In genomic region chr17:60422162-60422665, GRCh38 we compare ENCODE assay signal across 9 cellular contexts. TPM values are rescaled to one million over a fixed set of nuclear protein-coding genes. Genes with fewer than 3 reads are reported as not detected.
DNase-seq lines count a peak whose midpoint lies in the region; ATAC-seq and TF ChIP-seq lines count a peak whose summit lies in the region.
"Had no signal": no experiment of that assay in that cellular context is flagged by ENCODE, and none has a peak within 500 bp of the region (broad histone marks: within the 10 kb centered on the region; RNA-seq: fewer than 3 reads in every experiment).

Gene CHCT1 (plus strand): TSS chr17:60422489. CDS start chr17:60422593, 104 bp downstream.

- in situ Hi-C loops in ACHN (cut with HindIII; ENCODE audit: low pct_ligation_motif_present, low pct_unique_long_range_greater_than_20kb, low sequenced_read_pairs): no loop called here

- H3K27me3 Mint-ChIP-seq in activated CD4-positive, alpha-beta T cell treated with anti-CD3 and anti-CD28 coated beads for 36 hours: no peaks in the 10 kb centered on the region

- H3K4me1 Mint-ChIP-seq in activated CD4-positive, alpha-beta T cell treated with anti-CD3 and anti-CD28 coated beads for 36 hours: peaks cover 9% of the 10 kb centered on the region

- H3K4me3 Mint-ChIP-seq in activated CD4-positive, alpha-beta T cell treated with anti-CD3 and anti-CD28 coated beads for 36 hours: peak within 1 kb of the TSS; percentile 61

- peak within 1 kb of the TSS in 1 of 4 donors; percentile 24 for H3K27ac ChIP-seq in body of pancreas
- H3K27ac ChIP-seq in right lobe of liver: peak within 1 kb of the TSS in 1 of 3 donors; percentile 49
- peak within 1 kb of the TSS; percentile 19 to 46 for H3K27ac ChIP-seq in tibial artery
- H3K27ac ChIP-seq: C4-2B had no signal

- CTCF ChIA-PET in activated CD4-positive, alpha-beta T cell treated with anti-CD3 and anti-CD28 coated beads for 36 hours (lab: Charles Lee): interaction anchor here (0.6 to 0.9 kb wide), 5 partner anchors 21 to 282 kb away, joined by 3 to 4 read pairs (median 3); no protein-coding TSS in a partner anchor

- no peaks in the 10 kb centered on the region for H3K36me3 ChIP-seq in body of pancreas (replicated peaks in 1 of 2; ENCODE audit: insufficient read depth in 1 of 2, low read depth in 2 of 2)
- H3K36me3 ChIP-seq in right lobe of liver: no peaks in the 10 kb centered on the region
- no peaks in the 10 kb centered on the region for H3K36me3 ChIP-seq in tibial artery

- TF ChIP-seq CTCF in body of pancreas (IDR thresholded peaks at IDR 0.05) (no peak), right lobe of liver (IDR thresholded peaks at IDR 0.05) (no peak), tibial artery (IDR thresholded peaks at IDR 0.05) (no peak)

- DNase-seq in activated CD4-positive, alpha-beta T cell treated with anti-CD3 and anti-CD28 coated beads for 36 hours: no peak
- no peak for DNase-seq in activated CD4-positive, alpha-beta T cell treated with anti-CD3 and anti-CD28 coated beads for 48 hours
- DNase-seq in body of pancreas (no peak), right lobe of liver (no peak), tibial artery (no peak), ACHN (no peak), GF-D8 (lab: John Stamatoyannopoulos, UW) (no peak), NCI-H748 treated with DMSO at 0.1 percent for 48 hours (lab: John Stamatoyannopoulos, UW) (no peak)

- intact Hi-C loops in activated CD4-positive, alpha-beta T cell treated with anti-CD3 and anti-CD28 coated beads for 36 hours (cut with DNase I, micrococcal nuclease): loop anchor here in 1 of 2 experiments (5.0 kb wide), 1 partner anchor 280 kb away; no protein-coding TSS in a partner anchor
- intact Hi-C loops in body of pancreas (cut with DNase I) (loop anchor here (10.0 kb wide), 1 partner anchor 317 kb away; no protein-coding TSS in a partner anchor), right lobe of liver (cut with DNase I) (no loop called here), tibial artery (cut with DNase I; ENCODE audit: low total_unique reads) (loop anchor here (10.0 kb wide), 1 partner anchor 317 kb away; no protein-coding TSS in a partner anchor)

- peak within 1 kb of the TSS; percentile 72 for H3K27ac Mint-ChIP-seq in activated CD4-positive, alpha-beta T cell treated with anti-CD3 and anti-CD28 coated beads for 36 hours

- no peak for TF ChIP-seq POLR2A in body of pancreas (IDR thresholded peaks at IDR 0.05)
- TF ChIP-seq POLR2A in right lobe of liver (IDR thresholded peaks at IDR 0.05): no peak

- no peaks in the 10 kb centered on the region for H3K9me3 Mint-ChIP-seq in activated CD4-positive, alpha-beta T cell treated with anti-CD3 and anti-CD28 coated beads for 36 hours (ENCODE audit: low read depth)

- H3K9me3 ChIP-seq in body of pancreas (no peaks in the 10 kb centered on the region), right lobe of liver (no peaks in the 10 kb centered on the region), tibial artery (no peaks in the 10 kb centered on the region)

- peak within 1 kb of the TSS; percentile 1 to 17 for H3K4me3 ChIP-seq in body of pancreas
- peak within 1 kb of the TSS; percentile 46 to 50 (median 49) for H3K4me3 ChIP-seq in right lobe of liver
- H3K4me3 ChIP-seq in tibial artery: peak within 1 kb of the TSS; percentile 42 to 61

- H3K27me3 ChIP-seq in body of pancreas (no peaks in the 10 kb centered on the region), right lobe of liver (no peaks in the 10 kb centered on the region), tibial artery (peaks cover 0 to 7% of the 10 kb centered on the region in 2 donors)

- WGBS in body of pancreas, 2 donors: 79 to 86% methylated on average over 18 of the region's 18 CpGs
- WGBS in right lobe of liver (ENCODE audit: insufficient coverage, low coverage, low lambda C conversion rate, missing lambda C conversion rate): 60% methylated on average over 14 of the region's 18 CpGs

- no peaks in the 10 kb centered on the region for H3K36me3 Mint-ChIP-seq in activated CD4-positive, alpha-beta T cell treated with anti-CD3 and anti-CD28 coated beads for 36 hours (ENCODE audit: low read depth)

- POLR2A ChIA-PET in activated CD4-positive, alpha-beta T cell treated with anti-CD3 and anti-CD28 coated beads for 36 hours (lab: Charles Lee): no interaction called here

- no peak for ATAC-seq in activated CD4-positive, alpha-beta T cell treated with anti-CD3 and anti-CD28 coated beads for 36 hours
- ATAC-seq in body of pancreas (no peak), right lobe of liver (no peak)

- H3K4me1 ChIP-seq in body of pancreas (peaks cover 10% of the 10 kb centered on the region), right lobe of liver (peaks cover 0 to 3% (median 0%) of the 10 kb centered on the region in 4 donors), tibial artery (peaks cover 0 to 13% (median 10%) of the 10 kb centered on the region in 4 donors)

RNA-seq across cellular contexts. Expression of gene CHCT1, which starts in this region (rescaled TPM):
- under 1 TPM; 0.32 to 0.58 TPM for total RNA-seq in activated CD4-positive, alpha-beta T cell treated with anti-CD3 and anti-CD28 coated beads for 36 hours
- total RNA-seq in body of pancreas (not detected), right lobe of liver (not detected)

Comparison
In these comparisons a context has a peak if more than half of its experiments do, and no peak if none do; other contexts are left out.
1. intact Hi-C loops: an anchor here in body of pancreas (10.0 kb wide) and tibial artery (10.0 kb wide); none called in right lobe of liver.